In genomic region chr10:77196616-77197015, GRCh38 we compare ENCODE assay signal across 20 cellular contexts.
A peak's percentile ranks its signal among the peaks of the same experiment; 100 is the strongest.
DNase-seq lines count a peak whose midpoint lies in the region; ATAC-seq and TF ChIP-seq lines count a peak whose summit lies in the region.
"Had no signal": no experiment of that assay in that cellular context is flagged by ENCODE, and none has a peak within 500 bp of the region (broad histone marks: within the 10 kb centered on the region; RNA-seq: fewer than 3 reads in every experiment).

No MANE protein-coding gene starts in this region.

- peaks cover 15% of the 10 kb centered on the region for H3K4me1 ChIP-seq in stomach smooth muscle (ENCODE audit: control insufficient read depth, insufficient read depth, low read length)

- no peaks in the 10 kb centered on the region for H3K9me3 Mint-ChIP-seq in HFFc6
- H3K9me3 Mint-ChIP-seq in osteocyte (ENCODE audit: unreplicated experiment), result no peaks in the 10 kb centered on the region
- no peaks in the 10 kb centered on the region for H3K9me3 Mint-ChIP-seq in activated T-helper 2 cell treated with anti-CD3 and anti-CD28 coated beads, Interferon-gamma antibody, Interleukin-2, Interleukin-4, amounts not matched to agents 10 μg/mL and 5 μg/mL and 100 μg/mL, durations not matched to agents 14 hours and 24 hours and 36 hours

- peaks cover 0 to 4% of the 10 kb centered on the region in 2 donors for H3K9me3 ChIP-seq in stomach smooth muscle (ENCODE audit: control insufficient read depth in 2 of 2, low read length in 2 of 2)

- H3K9ac ChIP-seq in stomach smooth muscle (ENCODE audit: low read length in 2 of 2), result no peak overlapping the region

- intact Hi-C loops in activated T-helper 2 cell treated with anti-CD3 and anti-CD28 coated beads, Interferon-gamma antibody, Interleukin-2, Interleukin-4, amounts not matched to agents 10 μg/mL and 5 μg/mL and 100 μg/mL, durations not matched to agents 14 hours and 24 hours and 36 hours (cut with micrococcal nuclease), result no loop called here

- in situ Hi-C loops in brain microvascular endothelial cell (cut with HindIII; ENCODE audit: low pct_ligation_motif_present, low sequenced_read_pairs), result no loop called here

- H3K4me3 ChIP-seq in brain microvascular endothelial cell (ENCODE audit: low read depth, low read length) (no peak overlapping the region), stomach smooth muscle (ENCODE audit: low read length in 2 of 2) (no peak overlapping the region)

- H3K27ac Mint-ChIP-seq in HFFc6, result peak overlapping the region; percentile 24; the same call in 1 of the 2 replicates
- H3K27ac Mint-ChIP-seq in osteocyte (ENCODE audit: unreplicated experiment), result peak overlapping the region; percentile 24
- H3K27ac Mint-ChIP-seq in activated T-helper 2 cell treated with anti-CD3 and anti-CD28 coated beads, Interferon-gamma antibody, Interleukin-2, Interleukin-4, amounts not matched to agents 10 μg/mL and 5 μg/mL and 100 μg/mL, durations not matched to agents 14 hours and 24 hours and 36 hours, result no peak overlapping the region

- peaks cover 17% of the 10 kb centered on the region for H3K36me3 Mint-ChIP-seq in HFFc6 (ENCODE audit: low read depth)
- no peaks in the 10 kb centered on the region for H3K36me3 Mint-ChIP-seq in osteocyte (ENCODE audit: unreplicated experiment)
- H3K36me3 Mint-ChIP-seq in activated T-helper 2 cell treated with anti-CD3 and anti-CD28 coated beads, Interferon-gamma antibody, Interleukin-2, Interleukin-4, amounts not matched to agents 10 μg/mL and 5 μg/mL and 100 μg/mL, durations not matched to agents 14 hours and 24 hours and 36 hours (ENCODE audit: low read depth), result no peaks in the 10 kb centered on the region

- H3K36me3 ChIP-seq in brain microvascular endothelial cell (replicated peaks) (no peaks in the 10 kb centered on the region), stomach smooth muscle (ENCODE audit: control insufficient read depth in 2 of 2, insufficient read depth in 2 of 2, low read length in 2 of 2) (no peaks in the 10 kb centered on the region)

- DNase-seq in HFFc6 (no peak), brain microvascular endothelial cell (peak; percentile 48), osteocyte (ENCODE audit: extremely low spot score, unreplicated experiment) (no peak), GF-D8 (lab: John Stamatoyannopoulos, UW) (no peak)
- no peak for DNase-seq in activated T-helper 2 cell treated with anti-CD3 and anti-CD28 coated beads, Interferon-gamma antibody, Interleukin-2, Interleukin-4, amounts not matched to agents 10 μg/mL and 5 μg/mL and 100 μg/mL, durations not matched to agents 14 hours and 24 hours and 36 hours (ENCODE audit: low spot score)
- DNase-seq in stimulated activated CD4-positive, alpha-beta T cell treated with anti-CD3 and anti-CD28 coated beads, Interleukin-1b, Interleukin-23, amount 100 ng/mL, for 48 hours, result no peak
- DNase-seq: GDM1; KG1; NCI-H1092; NCI-H1436; NCI-H1930; NCI-H2227 treated with DMSO at 0.1 percent for 48 hours; NCI-H510A; NCI-H748 treated with DMSO at 0.1 percent for 48 hours; NK-92 treated with Interleukin-12 subunit alpha and Interleukin-12 subunit beta, amount 100 ng/mL, for 24 hours; SHP77 treated with DMSO at 0.1 percent for 48 hours had no signal

- H3K4me1 Mint-ChIP-seq in HFFc6 (ENCODE audit: low read depth), result peaks cover 67% of the 10 kb centered on the region
- peaks cover 45% of the 10 kb centered on the region for H3K4me1 Mint-ChIP-seq in osteocyte (ENCODE audit: unreplicated experiment)
- no peaks in the 10 kb centered on the region for H3K4me1 Mint-ChIP-seq in activated T-helper 2 cell treated with anti-CD3 and anti-CD28 coated beads, Interferon-gamma antibody, Interleukin-2, Interleukin-4, amounts not matched to agents 10 μg/mL and 5 μg/mL and 100 μg/mL, durations not matched to agents 14 hours and 24 hours and 36 hours (ENCODE audit: low read depth)

- H3K4me3 Mint-ChIP-seq in HFFc6, result no peak overlapping the region
- H3K4me3 Mint-ChIP-seq in osteocyte (ENCODE audit: unreplicated experiment), result no peak overlapping the region
- H3K4me3 Mint-ChIP-seq in activated T-helper 2 cell treated with anti-CD3 and anti-CD28 coated beads, Interferon-gamma antibody, Interleukin-2, Interleukin-4, amounts not matched to agents 10 μg/mL and 5 μg/mL and 100 μg/mL, durations not matched to agents 14 hours and 24 hours and 36 hours (ENCODE audit: low read depth), result no peak overlapping the region

- H3K27ac ChIP-seq in brain microvascular endothelial cell (peak overlapping the region; percentile 65), stomach smooth muscle (ENCODE audit: low read length) (peak overlapping the region; percentile 90)
- H3K27ac ChIP-seq: C4-2B, RWPE1 had no signal

- H3K27me3 ChIP-seq in brain microvascular endothelial cell (replicated peaks), result no peaks in the 10 kb centered on the region
- no peaks in the 10 kb centered on the region for H3K27me3 ChIP-seq in stomach smooth muscle (ENCODE audit: control insufficient read depth in 1 of 2, insufficient read depth in 2 of 2, low read length in 2 of 2)

- no peak for ATAC-seq in HG03280 (IDR thresholded peaks at IDR 0.05; ENCODE audit: unreplicated experiment)

- H3K27me3 Mint-ChIP-seq in HFFc6 (ENCODE audit: insufficient read depth), result no peaks in the 10 kb centered on the region
- H3K27me3 Mint-ChIP-seq in osteocyte (ENCODE audit: unreplicated experiment), result no peaks in the 10 kb centered on the region
- H3K27me3 Mint-ChIP-seq in activated T-helper 2 cell treated with anti-CD3 and anti-CD28 coated beads, Interferon-gamma antibody, Interleukin-2, Interleukin-4, amounts not matched to agents 10 μg/mL and 5 μg/mL and 100 μg/mL, durations not matched to agents 14 hours and 24 hours and 36 hours (ENCODE audit: low read depth), result no peaks in the 10 kb centered on the region

- TF ChIP-seq CTCF in HFFc6 (IDR thresholded peaks at IDR 0.05) (no peak), brain microvascular endothelial cell (IDR thresholded peaks at IDR 0.05; ENCODE audit: low read depth, low read length, missing control alignments) (no peak), osteocyte (IDR thresholded peaks at IDR 0.05) (no peak)
